ENCODE assay signal across 14 cellular contexts in the genomic region with DNA sequence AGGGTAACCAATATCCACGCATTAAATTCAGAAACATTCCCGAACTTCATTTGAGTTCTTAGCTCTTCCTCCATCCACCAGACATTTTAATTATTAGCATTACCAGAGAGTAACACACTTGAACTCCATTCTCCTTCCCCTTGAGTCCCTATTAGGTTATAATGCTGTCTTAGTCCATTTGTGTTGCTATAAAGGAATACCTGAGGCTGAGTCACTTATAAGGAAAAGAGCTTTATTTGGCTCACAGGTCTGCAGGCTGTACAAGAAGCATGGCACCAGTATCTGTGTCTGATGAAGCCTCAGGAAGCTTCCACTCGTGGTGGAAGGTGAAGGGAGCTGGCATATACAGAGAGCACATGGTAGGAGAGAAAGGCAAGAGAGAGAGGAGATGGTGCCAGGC. TPM values are rescaled to one million over a fixed set of nuclear protein-coding genes. Genes with fewer than 3 reads are reported as not detected.
DNase-seq lines count a peak whose midpoint lies in the region; ATAC-seq, FAIRE-seq and TF ChIP-seq lines count a peak whose summit lies in the region.
"Had no signal": no experiment of that assay in that cellular context is flagged by ENCODE, and none has a peak within 500 bp of the region (broad histone marks: within the 10 kb centered on the region; RNA-seq: fewer than 3 reads in every experiment).

No MANE protein-coding gene starts in this region.

- H3K4me3 ChIP-seq in Caco-2 (ENCODE audit: low read depth, low read length): no peak overlapping the region
- H3K4me3 ChIP-seq in SJSA1: no peak overlapping the region
- H3K4me3 ChIP-seq in left lung: no peak overlapping the region
- no peak overlapping the region for H3K4me3 ChIP-seq in skeletal muscle tissue (ENCODE audit: low read length in 3 of 3)

- no peaks in the 10 kb centered on the region for H3K36me3 Mint-ChIP-seq in Caco-2 (ENCODE audit: insufficient read depth, unreplicated experiment)

- peaks cover 52% of the 10 kb centered on the region for H3K4me1 Mint-ChIP-seq in Caco-2 (ENCODE audit: low read depth, unreplicated experiment)
- H3K4me1 Mint-ChIP-seq: activated B cell treated with CpG ODN at 0.5 μM for 24 hours had no signal

- H3K9ac ChIP-seq in skeletal muscle tissue (ENCODE audit: low read depth in 1 of 3, low read length in 3 of 3): no peak overlapping the region

- H3K9me3 ChIP-seq in Caco-2 (no peaks in the 10 kb centered on the region; the same call in 1 of the 2 replicates), SJSA1 (replicated peaks) (no peaks in the 10 kb centered on the region), left lung (no peaks in the 10 kb centered on the region), skeletal muscle tissue (ENCODE audit: control insufficient read depth in 3 of 3, low read length in 3 of 3) (no peaks in the 10 kb centered on the region)

- CTCF ChIA-PET in Caco-2 (lab: Charles Lee): no interaction called here

- BruUV-seq in Caco-2 (replicated peaks; lab: Mats Ljungman, UMichigan): no TSS peak

- H3K36me3 ChIP-seq in Caco-2 (ENCODE audit: control insufficient read depth, insufficient read depth, low read length): no peaks in the 10 kb centered on the region
- no peaks in the 10 kb centered on the region for H3K36me3 ChIP-seq in SJSA1
- no peaks in the 10 kb centered on the region for H3K36me3 ChIP-seq in left lung
- H3K36me3 ChIP-seq in skeletal muscle tissue (ENCODE audit: control insufficient read depth in 3 of 3, insufficient read depth in 3 of 3, low read length in 3 of 3): no peaks in the 10 kb centered on the region

- H3K27ac ChIP-seq in SJSA1 (peak overlapping the region; percentile 97), left lung (peak overlapping the region; percentile 53 to 67), skeletal muscle tissue (ENCODE audit: low read depth, low read length) (peak overlapping the region; percentile 70)

- H3K4me1 ChIP-seq in Caco-2 (peaks cover 65% of the 10 kb centered on the region), SJSA1 (replicated peaks) (peaks cover 80% of the 10 kb centered on the region), left lung (peaks cover 21 to 63% of the 10 kb centered on the region in 2 donors), skeletal muscle tissue (ENCODE audit: control insufficient read depth in 3 of 3, insufficient read depth in 3 of 3, low read length in 3 of 3) (peaks cover 55 to 65% (median 61%) of the 10 kb centered on the region in 3 donors)

- H3K27me3 Mint-ChIP-seq in Caco-2 (ENCODE audit: insufficient read depth, unreplicated experiment): no peaks in the 10 kb centered on the region

- ATAC-seq in left lung: no peak

- H3K27me3 ChIP-seq in Caco-2 (replicated peaks; ENCODE audit: control insufficient read depth, insufficient read depth, low read length) (no peaks in the 10 kb centered on the region), SJSA1 (replicated peaks) (no peaks in the 10 kb centered on the region), left lung (no peaks in the 10 kb centered on the region), skeletal muscle tissue (ENCODE audit: control insufficient read depth in 3 of 3, insufficient read depth in 3 of 3, low read length in 3 of 3) (no peaks in the 10 kb centered on the region)

- H3K27ac Mint-ChIP-seq in Caco-2 (ENCODE audit: unreplicated experiment): peak overlapping the region; percentile 86
- H3K27ac Mint-ChIP-seq: activated B cell treated with CpG ODN at 0.5 μM for 24 hours had no signal

- H3K4me3 Mint-ChIP-seq in Caco-2 (ENCODE audit: unreplicated experiment): peak overlapping the region; percentile 64
- H3K4me3 Mint-ChIP-seq: activated B cell treated with CpG ODN at 0.5 μM for 24 hours had no signal

- intact Hi-C loops in Caco-2 (cut with micrococcal nuclease; ENCODE audit: unreplicated experiment) (loop anchor here (2.0 kb wide), 1 partner anchor 25 kb away; a partner anchor contains a TSS), left lung (cut with DNase I) (no loop called here)

- POLR2A ChIA-PET in Caco-2 (lab: Charles Lee): no interaction called here

- no peak for FAIRE-seq in GM19239 (lab: Jason Lieb, UNC)

- TF ChIP-seq CTCF in Caco-2 (IDR thresholded peaks at IDR 0.05; ENCODE audit: insufficient read depth in 1 of 2, low read depth in 1 of 2, low read length in 1 of 2, severe bottlenecking in 1 of 2, unreplicated experiment in 1 of 2): no peak
- no peak for TF ChIP-seq CTCF in left lung (IDR thresholded peaks at IDR 0.05)

- H3K9me3 Mint-ChIP-seq in Caco-2 (ENCODE audit: unreplicated experiment): no peaks in the 10 kb centered on the region
- H3K9me3 Mint-ChIP-seq: activated B cell treated with CpG ODN at 0.5 μM for 24 hours had no signal

- no peak for DNase-seq in Caco-2
- no peak for DNase-seq in SJSA1 (ENCODE audit: low read depth in 1 of 2, low spot score in 2 of 2)
- no peak for DNase-seq in left lung
- DNase-seq in activated naive CD4-positive, alpha-beta T cell treated with anti-CD3 and anti-CD28 coated beads, Interleukin-2, amount 50 U/mL, for 16 hours: no peak
- DNase-seq in GM19239 (ENCODE audit: insufficient read length, low spot score): no peak
- no peak for DNase-seq in C1 segment of cervical spinal cord (lab: John Stamatoyannopoulos, UW)
- no peak for DNase-seq in NCI-H2171 treated with DMSO at 0.1 percent for 48 hours (lab: John Stamatoyannopoulos, UW)
- DNase-seq: activated B cell treated with CpG ODN at 0.5 μM for 24 hours; activated gamma-delta T cell treated with Interleukin-2 at 50 U/mL for 16 hours; DMS153; foreskin fibroblast; NCI-H1417 treated with DMSO at 0.1 percent for 48 hours; stimulated activated CD4-positive, alpha-beta T cell treated with anti-CD3 and anti-CD28 coated beads, Interleukin-4, amount 100 ng/mL, for 4 hours had no signal

RNA-seq across cellular contexts. Expression of a gene that starts 25.4 kb away (rescaled TPM):
- total RNA-seq in Caco-2 (2022): 29.3 and 29.5 TPM in 2 replicates
- total RNA-seq in SJSA1 (2014; rRNA removed; shearing (Covaris generic)): 18.2 and 18.6 TPM in 2 replicates
- total RNA-seq in left lung: 10 to 100 TPM; 11.7 to 22.1 TPM
- total RNA-seq in skeletal muscle tissue: 16.2 TPM
